In the genomic region with DNA sequence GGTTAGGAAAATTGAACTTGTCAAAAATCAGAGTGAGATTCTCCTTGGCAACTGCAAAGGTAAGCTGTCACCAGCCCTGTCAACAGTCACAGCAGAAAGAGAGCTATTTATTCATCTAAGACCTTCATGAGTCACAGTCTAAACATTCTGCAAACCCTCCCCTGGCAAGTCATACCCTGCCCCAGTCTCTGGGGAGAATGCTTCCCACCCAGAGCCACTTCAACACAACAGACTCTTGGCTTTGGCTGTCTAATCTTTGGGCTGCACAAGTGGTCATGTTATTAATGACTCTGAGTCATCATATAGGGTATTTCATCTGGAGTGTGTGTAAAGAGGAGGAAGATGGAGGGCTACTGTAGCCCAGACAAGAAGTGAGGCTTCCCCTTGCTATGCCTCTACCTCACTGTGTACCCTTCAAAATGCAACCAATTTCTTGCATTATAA, we compare ENCODE assay signal across 9 cellular contexts.
A peak's percentile ranks its signal among the peaks of the same experiment; 100 is the strongest.
DNase-seq lines count a peak whose midpoint lies in the region; ATAC-seq and TF ChIP-seq lines count a peak whose summit lies in the region.
"Had no signal": no experiment of that assay in that cellular context is flagged by ENCODE, and none has a peak within 500 bp of the region (broad histone marks: within the 10 kb centered on the region; RNA-seq: fewer than 3 reads in every experiment).

No MANE protein-coding gene starts in this region.

- DNase-seq in Daoy (ENCODE audit: low read depth): peak; percentile 97
- peak; percentile 97 for DNase-seq in NCI-H69 (lab: John Stamatoyannopoulos, UW)
- peak; percentile 86 to 87 for DNase-seq in foreskin fibroblast
- no peak for DNase-seq in type B pancreatic cell (ENCODE audit: extremely low spot score, unreplicated experiment)
- DNase-seq in T-helper 2 cell treated with Interferon-gamma antibody and Interleukin-4, amounts not matched to agents 5 μg/mL and 100 μg/mL, for 36 hours (ENCODE audit: low spot score): no peak
- no peak for DNase-seq in effector CD4-positive, alpha-beta T cell
- DNase-seq: stimulated activated naive B cell treated with anti-CD40 and anti-IgM and Interleukin-4, amounts not matched to agents 10 μg/mL and 1 μg/mL and 100 μg/mL, for 72 hours had no signal

- H3K4me3 Mint-ChIP-seq in type B pancreatic cell: peak overlapping the region; percentile 7
- no peak overlapping the region for H3K4me3 Mint-ChIP-seq in T-helper 2 cell treated with Interferon-gamma antibody and Interleukin-4, amounts not matched to agents 5 μg/mL and 100 μg/mL, for 36 hours
- H3K4me3 Mint-ChIP-seq: stimulated activated naive B cell treated with anti-CD40 and anti-IgM and Interleukin-4, amounts not matched to agents 10 μg/mL and 1 μg/mL and 100 μg/mL, for 72 hours had no signal

- peak overlapping the region; percentile 85 for H3K27ac Mint-ChIP-seq in type B pancreatic cell
- H3K27ac Mint-ChIP-seq in T-helper 2 cell treated with Interferon-gamma antibody and Interleukin-4, amounts not matched to agents 5 μg/mL and 100 μg/mL, for 36 hours: no peak overlapping the region
- H3K27ac Mint-ChIP-seq: stimulated activated naive B cell treated with anti-CD40 and anti-IgM and Interleukin-4, amounts not matched to agents 10 μg/mL and 1 μg/mL and 100 μg/mL, for 72 hours had no signal

- peak; percentile 36 for ATAC-seq in HG02852 (IDR thresholded peaks at IDR 0.05; ENCODE audit: unreplicated experiment)
- no peak for ATAC-seq in HG02885 (IDR thresholded peaks at IDR 0.05; ENCODE audit: poor library complexity, unreplicated experiment)

- peaks cover 3% of the 10 kb centered on the region for H3K36me3 Mint-ChIP-seq in type B pancreatic cell
- no peaks in the 10 kb centered on the region for H3K36me3 Mint-ChIP-seq in T-helper 2 cell treated with Interferon-gamma antibody and Interleukin-4, amounts not matched to agents 5 μg/mL and 100 μg/mL, for 36 hours (ENCODE audit: low read depth)
- H3K36me3 Mint-ChIP-seq: stimulated activated naive B cell treated with anti-CD40 and anti-IgM and Interleukin-4, amounts not matched to agents 10 μg/mL and 1 μg/mL and 100 μg/mL, for 72 hours had no signal

- H3K27me3 Mint-ChIP-seq in type B pancreatic cell: no peaks in the 10 kb centered on the region
- no peaks in the 10 kb centered on the region for H3K27me3 Mint-ChIP-seq in T-helper 2 cell treated with Interferon-gamma antibody and Interleukin-4, amounts not matched to agents 5 μg/mL and 100 μg/mL, for 36 hours (ENCODE audit: low read depth)

- TF ChIP-seq CTCF in foreskin fibroblast (IDR thresholded peaks at IDR 0.05; ENCODE audit: low read depth, low read length) (no peak), type B pancreatic cell (conservative IDR thresholded peaks at IDR 0.05) (no peak)

- no peak overlapping the region for H3K4me3 ChIP-seq in foreskin fibroblast (ENCODE audit: low read depth in 1 of 2, low read length in 2 of 2)

- peaks cover 30% of the 10 kb centered on the region for H3K4me1 Mint-ChIP-seq in type B pancreatic cell (ENCODE audit: unreplicated experiment)
- H3K4me1 Mint-ChIP-seq in T-helper 2 cell treated with Interferon-gamma antibody and Interleukin-4, amounts not matched to agents 5 μg/mL and 100 μg/mL, for 36 hours (ENCODE audit: low read depth): no peaks in the 10 kb centered on the region
- H3K4me1 Mint-ChIP-seq: stimulated activated naive B cell treated with anti-CD40 and anti-IgM and Interleukin-4, amounts not matched to agents 10 μg/mL and 1 μg/mL and 100 μg/mL, for 72 hours had no signal

- H3K9me3 Mint-ChIP-seq in type B pancreatic cell: peaks cover 10% of the 10 kb centered on the region
- H3K9me3 Mint-ChIP-seq in T-helper 2 cell treated with Interferon-gamma antibody and Interleukin-4, amounts not matched to agents 5 μg/mL and 100 μg/mL, for 36 hours: no peaks in the 10 kb centered on the region

Comparison
In these comparisons a context has a peak if more than half of its experiments do, and no peak if none do; other contexts are left out.
1. DNase-seq: peak in Daoy (single experiment), NCI-H69 (single experiment) and foreskin fibroblast (2 of 2); none in type B pancreatic cell (single experiment), T-helper 2 cell treated with Interferon-gamma antibody and Interleukin-4, amounts not matched to agents 5 μg/mL and 100 μg/mL, for 36 hours (single experiment) and effector CD4-positive, alpha-beta T cell (single experiment).